24 cellular contexts compared by ENCODE assay signal in genomic region chr2:140436956-140437355, GRCh38.
"Had no signal": no experiment of that assay in that cellular context is flagged by ENCODE, and none has a peak within 500 bp of the region (broad histone marks: within the 10 kb centered on the region; RNA-seq: fewer than 3 reads in every experiment).

No MANE protein-coding gene starts in this region.

- H3K4me3 ChIP-seq: body of pancreas, cardiac muscle cell, heart right ventricle, lower lobe of right lung, pancreas, psoas muscle, right atrium auricular region, tibial nerve, uterus had no signal

- H3K27ac ChIP-seq: body of pancreas, cardiac muscle cell, heart right ventricle, lower lobe of right lung, pancreas, psoas muscle, right atrium auricular region, tibial nerve, uterus had no signal

- H3K27me3 ChIP-seq: body of pancreas, cardiac muscle cell, heart right ventricle, pancreas, right atrium auricular region, tibial nerve, uterus had no signal

- H3K4me3 Mint-ChIP-seq: activated CD4-positive, alpha-beta memory T cell treated with anti-CD3 and anti-CD28 coated beads for 36 hours; activated naive CD4-positive, alpha-beta T cell treated with anti-CD3 and anti-CD28 coated beads, Interleukin-2, amount 10 ng/mL, durations not matched to agents 7 days and 5 days; dendritic cell treated with granulocyte-macrophage colony-stimulating factor and Interleukin-4, amounts not matched to agents 40 ng/mL and 50 ng/mL, for 4 days; natural killer cell had no signal

- H3K4me1 ChIP-seq: body of pancreas, heart right ventricle, lower lobe of right lung, pancreas, psoas muscle, right atrium auricular region, tibial nerve, uterus had no signal

- ATAC-seq: body of pancreas; heart right ventricle; left lobe of liver; lower lobe of right lung; natural killer cell; pancreas; psoas muscle; stimulated activated naive CD8-positive, alpha-beta T cell treated with anti-CD3 and anti-CD28 coated beads, Interleukin-15, Interleukin-2, amounts not matched to agents 100 U/mL and 50 U/mL, for 24 hours had no signal

- H3K9me3 ChIP-seq: body of pancreas, lower lobe of right lung, pancreas, psoas muscle, right atrium auricular region, tibial nerve, uterus had no signal

- H3K4me1 Mint-ChIP-seq: activated naive CD4-positive, alpha-beta T cell treated with anti-CD3 and anti-CD28 coated beads, Interleukin-2, amount 10 ng/mL, durations not matched to agents 7 days and 5 days; natural killer cell had no signal

- H3K36me3 Mint-ChIP-seq: activated CD4-positive, alpha-beta memory T cell treated with anti-CD3 and anti-CD28 coated beads for 36 hours; activated naive CD4-positive, alpha-beta T cell treated with anti-CD3 and anti-CD28 coated beads, Interleukin-2, amount 10 ng/mL, durations not matched to agents 7 days and 5 days; natural killer cell had no signal

- DNase-seq: activated CD4-positive, alpha-beta memory T cell treated with anti-CD3 and anti-CD28 coated beads for 36 hours; activated CD4-positive, alpha-beta T cell treated with anti-CD3 and anti-CD28 coated beads for 48 hours; activated effector memory CD4-positive, alpha-beta T cell treated with anti-CD3 and anti-CD28 coated beads, Interleukin-2, amount 50 U/mL, for 16 hours; activated naive CD4-positive, alpha-beta T cell treated with anti-CD3 and anti-CD28 coated beads, Interleukin-2, amount 10 ng/mL, durations not matched to agents 7 days and 5 days; body of pancreas; effector CD8-positive, alpha-beta T cell; erythroblast; foreskin fibroblast; heart right ventricle; lower lobe of right lung; midbrain; natural killer cell; pancreas; psoas muscle; stimulated activated CD4-positive, alpha-beta T cell treated with anti-CD3 and anti-CD28 coated beads, Interleukin-12 subunit alpha, Interleukin-12 subunit beta, amount 100 ng/mL, for 4 hours; stimulated activated CD4-positive, alpha-beta T cell treated with anti-CD3 and anti-CD28 coated beads, Interleukin-4, amount 100 ng/mL, for 4 hours; stimulated activated naive CD8-positive, alpha-beta T cell treated with anti-CD3 and anti-CD28 coated beads, Interleukin-15, Interleukin-2, amounts not matched to agents 100 U/mL and 50 U/mL, for 24 hours; substantia nigra; uterus had no signal

- H3K36me3 ChIP-seq: cardiac muscle cell, heart right ventricle, lower lobe of right lung, pancreas, right atrium auricular region, tibial nerve, uterus had no signal

- H3K9me3 Mint-ChIP-seq: dendritic cell treated with granulocyte-macrophage colony-stimulating factor and Interleukin-4, amounts not matched to agents 40 ng/mL and 50 ng/mL, for 4 days had no signal

- H3K27me3 Mint-ChIP-seq: activated CD4-positive, alpha-beta memory T cell treated with anti-CD3 and anti-CD28 coated beads for 36 hours; activated naive CD4-positive, alpha-beta T cell treated with anti-CD3 and anti-CD28 coated beads, Interleukin-2, amount 10 ng/mL, durations not matched to agents 7 days and 5 days; dendritic cell treated with granulocyte-macrophage colony-stimulating factor and Interleukin-4, amounts not matched to agents 40 ng/mL and 50 ng/mL, for 4 days had no signal

- H3K27ac Mint-ChIP-seq: activated CD4-positive, alpha-beta memory T cell treated with anti-CD3 and anti-CD28 coated beads for 36 hours; activated naive CD4-positive, alpha-beta T cell treated with anti-CD3 and anti-CD28 coated beads, Interleukin-2, amount 10 ng/mL, durations not matched to agents 7 days and 5 days; dendritic cell treated with granulocyte-macrophage colony-stimulating factor and Interleukin-4, amounts not matched to agents 40 ng/mL and 50 ng/mL, for 4 days; natural killer cell had no signal
